In the genomic region with DNA sequence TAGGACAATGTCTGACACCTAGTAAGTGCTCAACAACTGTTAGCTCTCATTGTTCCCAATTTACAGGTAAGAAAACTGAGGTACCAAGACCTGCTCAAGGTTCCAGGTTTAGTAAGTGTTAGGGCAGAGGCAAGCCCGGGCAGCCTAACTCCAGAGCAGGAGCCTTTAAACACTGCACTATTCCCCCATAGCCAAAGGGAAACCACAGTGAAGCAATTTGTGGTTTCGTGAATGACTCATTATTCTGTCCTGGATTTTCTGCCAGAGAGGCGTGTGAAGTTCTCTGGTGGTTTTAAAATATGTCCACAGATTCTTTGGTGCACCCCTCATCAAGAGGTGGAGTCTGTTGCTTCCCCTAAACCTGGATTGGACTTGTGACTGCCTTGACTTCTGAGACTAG, we compare ENCODE assay signal across 8 cellular contexts. TPM values are rescaled to one million over a fixed set of nuclear protein-coding genes. Genes with fewer than 3 reads are reported as not detected.
DNase-seq lines count a peak whose midpoint lies in the region; ATAC-seq and TF ChIP-seq lines count a peak whose summit lies in the region.

No MANE protein-coding gene starts in this region.

- peak; percentile 73 for ATAC-seq in GM18868 (IDR thresholded peaks at IDR 0.05; ENCODE audit: unreplicated experiment)
- ATAC-seq in GM18867 (IDR thresholded peaks at IDR 0.05; ENCODE audit: unreplicated experiment) = no peak

- H2AFZ ChIP-seq in hepatocyte = no peak overlapping the region

- H3K4me3 Mint-ChIP-seq in activated T-helper 1 cell treated with anti-CD3 and anti-CD28 coated beads, Interleukin-12 subunit alpha, Interleukin-12 subunit beta, Interleukin-2, Interleukin-4 antibody, amounts not matched to agents 30 ng/mL and 10 ng/mL and 1 ng/mL, durations not matched to agents 14 hours and 24 hours and 36 hours = peak overlapping the region; percentile 76

- H3K27ac Mint-ChIP-seq in activated T-helper 1 cell treated with anti-CD3 and anti-CD28 coated beads, Interleukin-12 subunit alpha, Interleukin-12 subunit beta, Interleukin-2, Interleukin-4 antibody, amounts not matched to agents 30 ng/mL and 10 ng/mL and 1 ng/mL, durations not matched to agents 14 hours and 24 hours and 36 hours = no peak overlapping the region

- WGBS in hepatocyte (ENCODE audit: low lambda C conversion rate, missing lambda C conversion rate) = 57% methylated on average over 3 of the region's 3 CpGs

- H3K9me2 ChIP-seq in hepatocyte (replicated peaks; ENCODE audit: insufficient read depth) = no peaks in the 10 kb centered on the region

- in situ Hi-C loops in ACHN (cut with HindIII; ENCODE audit: low pct_ligation_motif_present, low pct_unique_long_range_greater_than_20kb, low sequenced_read_pairs) = no loop called here

- intact Hi-C loops in activated T-helper 1 cell treated with anti-CD3 and anti-CD28 coated beads, Interleukin-12 subunit alpha, Interleukin-12 subunit beta, Interleukin-2, Interleukin-4 antibody, amounts not matched to agents 30 ng/mL and 10 ng/mL and 1 ng/mL, durations not matched to agents 14 hours and 24 hours and 36 hours (cut with micrococcal nuclease) = loop anchor here (1.0 kb wide), 1 partner anchor 24 kb away; a partner anchor contains a TSS

- peaks cover 3% of the 10 kb centered on the region for H3K36me3 Mint-ChIP-seq in activated T-helper 1 cell treated with anti-CD3 and anti-CD28 coated beads, Interleukin-12 subunit alpha, Interleukin-12 subunit beta, Interleukin-2, Interleukin-4 antibody, amounts not matched to agents 30 ng/mL and 10 ng/mL and 1 ng/mL, durations not matched to agents 14 hours and 24 hours and 36 hours (ENCODE audit: low read depth)

- no peaks in the 10 kb centered on the region for H3K79me2 ChIP-seq in hepatocyte

- H3K27me3 Mint-ChIP-seq in activated T-helper 1 cell treated with anti-CD3 and anti-CD28 coated beads, Interleukin-12 subunit alpha, Interleukin-12 subunit beta, Interleukin-2, Interleukin-4 antibody, amounts not matched to agents 30 ng/mL and 10 ng/mL and 1 ng/mL, durations not matched to agents 14 hours and 24 hours and 36 hours (ENCODE audit: insufficient read depth) = peaks cover 74% of the 10 kb centered on the region

- peak overlapping the region; percentile 48 for H3K27ac ChIP-seq in hepatocyte

- no peaks in the 10 kb centered on the region for H3K4me1 ChIP-seq in hepatocyte (ENCODE audit: insufficient read depth)

- H3K36me3 ChIP-seq in hepatocyte (replicated peaks; ENCODE audit: insufficient read depth, low read depth) = no peaks in the 10 kb centered on the region

- H3K4me3 ChIP-seq in hepatocyte = no peak overlapping the region

- H3K27me3 ChIP-seq in hepatocyte = peaks cover 11% of the 10 kb centered on the region

- no peak for TF ChIP-seq CTCF in hepatocyte (IDR thresholded peaks at IDR 0.05; ENCODE audit: poor library complexity)

- H4K20me1 ChIP-seq in hepatocyte (ENCODE audit: insufficient read depth, poor library complexity, severe bottlenecking) = no peaks in the 10 kb centered on the region

- peaks cover 21% of the 10 kb centered on the region for H3K9me3 Mint-ChIP-seq in activated T-helper 1 cell treated with anti-CD3 and anti-CD28 coated beads, Interleukin-12 subunit alpha, Interleukin-12 subunit beta, Interleukin-2, Interleukin-4 antibody, amounts not matched to agents 30 ng/mL and 10 ng/mL and 1 ng/mL, durations not matched to agents 14 hours and 24 hours and 36 hours

- H3K4me2 ChIP-seq in hepatocyte = peak overlapping the region; percentile 93

- DNase-seq in ACHN (peak; percentile 95), HS-27A (ENCODE audit: low read depth) (peak; percentile 63), hepatocyte (ENCODE audit: low spot score) (peak; percentile 57), T-helper 9 cell (no peak), globus pallidus (ENCODE audit: low spot score) (no peak)
- DNase-seq in activated T-helper 1 cell treated with anti-CD3 and anti-CD28 coated beads, Interleukin-12 subunit alpha, Interleukin-12 subunit beta, Interleukin-2, Interleukin-4 antibody, amounts not matched to agents 30 ng/mL and 10 ng/mL and 1 ng/mL, durations not matched to agents 14 hours and 24 hours and 36 hours (ENCODE audit: low spot score) = peak; percentile 10

- peaks cover 6% of the 10 kb centered on the region for H3K9me3 ChIP-seq in hepatocyte (ENCODE audit: low read depth)

- peaks cover 26% of the 10 kb centered on the region for H3K4me1 Mint-ChIP-seq in activated T-helper 1 cell treated with anti-CD3 and anti-CD28 coated beads, Interleukin-12 subunit alpha, Interleukin-12 subunit beta, Interleukin-2, Interleukin-4 antibody, amounts not matched to agents 30 ng/mL and 10 ng/mL and 1 ng/mL, durations not matched to agents 14 hours and 24 hours and 36 hours (ENCODE audit: low read depth)

RNA-seq across cellular contexts. Expression of a gene that starts 1.0 kb away (rescaled TPM):
- 0.88 and 1.3 TPM in 2 replicates for total RNA-seq in activated T-helper 1 cell treated with anti-CD3 and anti-CD28 coated beads, Interleukin-12 subunit alpha, Interleukin-12 subunit beta, Interleukin-2, Interleukin-4 antibody, amounts not matched to agents 30 ng/mL and 10 ng/mL and 1 ng/mL, durations not matched to agents 14 hours and 24 hours and 36 hours
- total RNA-seq in hepatocyte = 22.0 and 31.5 TPM in 2 replicates
- 8.3 and 13.2 TPM in 2 replicates for polyA plus RNA-seq in hepatocyte

RNA-seq across cellular contexts. Expression of a gene that starts 24.2 kb away (rescaled TPM):
- 26.0 and 27.5 TPM in 2 replicates for total RNA-seq in activated T-helper 1 cell treated with anti-CD3 and anti-CD28 coated beads, Interleukin-12 subunit alpha, Interleukin-12 subunit beta, Interleukin-2, Interleukin-4 antibody, amounts not matched to agents 30 ng/mL and 10 ng/mL and 1 ng/mL, durations not matched to agents 14 hours and 24 hours and 36 hours
- total RNA-seq in hepatocyte = 25.6 and 26.3 TPM in 2 replicates
- 9.1 and 11.1 TPM in 2 replicates for polyA plus RNA-seq in hepatocyte

RNA-seq across cellular contexts. Expression of a gene that starts 54.5 kb away (rescaled TPM):
- total RNA-seq in activated T-helper 1 cell treated with anti-CD3 and anti-CD28 coated beads, Interleukin-12 subunit alpha, Interleukin-12 subunit beta, Interleukin-2, Interleukin-4 antibody, amounts not matched to agents 30 ng/mL and 10 ng/mL and 1 ng/mL, durations not matched to agents 14 hours and 24 hours and 36 hours = not detected in 2 replicates
- total RNA-seq in hepatocyte = 0.60 TPM in 1 of 2 replicates, not detected in the other
- polyA plus RNA-seq in hepatocyte = not detected in 2 replicates

Comparison
In these comparisons a context has a peak if more than half of its experiments do, and no peak if none do; other contexts are left out.
1. DNase-seq: peak in ACHN (single experiment), HS-27A (single experiment), activated T-helper 1 cell treated with anti-CD3 and anti-CD28 coated beads, Interleukin-12 subunit alpha, Interleukin-12 subunit beta, Interleukin-2, Interleukin-4 antibody, amounts not matched to agents 30 ng/mL and 10 ng/mL and 1 ng/mL, durations not matched to agents 14 hours and 24 hours and 36 hours (single experiment) and hepatocyte (single experiment); none in T-helper 9 cell (single experiment) and globus pallidus (single experiment).
2. RNA of a gene that starts 1.0 kb away (total RNA-seq): 22.0 to 31.5 TPM in hepatocyte; 0.88 to 1.3 TPM in activated T-helper 1 cell treated with anti-CD3 and anti-CD28 coated beads, Interleukin-12 subunit alpha, Interleukin-12 subunit beta, Interleukin-2, Interleukin-4 antibody, amounts not matched to agents 30 ng/mL and 10 ng/mL and 1 ng/mL, durations not matched to agents 14 hours and 24 hours and 36 hours; every median in the first group is over 10 times any median in the second.